Comparison of ENCODE assay signal across 19 cellular contexts in the genomic region with DNA sequence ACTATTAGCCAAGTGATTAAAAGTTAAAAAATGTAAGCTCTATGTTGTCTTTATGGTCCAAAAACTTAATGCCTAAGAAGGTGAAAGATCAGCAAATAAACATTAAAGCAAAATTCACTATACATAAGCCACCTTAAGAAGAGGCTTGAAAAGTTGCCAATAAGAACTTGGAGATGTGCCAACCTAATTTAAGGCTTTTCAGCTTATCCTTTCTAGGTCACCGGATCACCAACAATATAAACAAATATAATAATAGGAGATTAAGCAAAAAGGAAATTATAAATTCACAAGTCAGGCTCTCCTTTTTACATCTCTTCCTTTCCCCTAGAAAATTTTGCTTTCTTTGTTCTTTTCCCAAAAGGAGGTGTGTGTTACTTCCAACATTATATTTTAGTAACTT. TPM values are rescaled to one million over a fixed set of nuclear protein-coding genes. Genes with fewer than 3 reads are reported as not detected.
A peak's percentile ranks its signal among the peaks of the same experiment; 100 is the strongest.
DNase-seq lines count a peak whose midpoint lies in the region; ATAC-seq and TF ChIP-seq lines count a peak whose summit lies in the region.
"Had no signal": no experiment of that assay in that cellular context is flagged by ENCODE, and none has a peak within 500 bp of the region (broad histone marks: within the 10 kb centered on the region; RNA-seq: fewer than 3 reads in every experiment).

No MANE protein-coding gene starts in this region.

- DNase-seq in NCI-H1092 (lab: John Stamatoyannopoulos, UW) (peak; percentile 26), NCI-H1092 treated with DMSO at 0.1 percent for 48 hours (lab: John Stamatoyannopoulos, UW) (no peak), NCI-H524 treated with DMSO at 0.1 percent for 48 hours (lab: John Stamatoyannopoulos, UW) (peak; percentile 31), endodermal cell (no peak), pulmonary artery endothelial cell (ENCODE audit: low read depth, low spot score) (peak; percentile 13), omental fat pad (ENCODE audit: low spot score) (no peak)
- DNase-seq: activated CD8-positive, alpha-beta memory T cell treated with anti-CD3 and anti-CD28 coated beads, Interleukin-2, amount 50 U/mL, for 48 hours; HFFc6; Karpas-422; natural killer cell; NCI-H446 treated with DMSO at 0.1 percent for 48 hours; SIG-M5; stimulated activated CD4-positive, alpha-beta T cell treated with anti-CD3 and anti-CD28 coated beads, Interleukin-15, amount 100 ng/mL, for 24 hours; upper lobe of left lung had no signal

- WGBS in endodermal cell (ENCODE audit: insufficient coverage in 1 of 2, insufficient read length in 1 of 2), 2 experiments = no CpG with 5 or more reads among the region's 1 CpG

- no peak overlapping the region for H3K27ac ChIP-seq in endodermal cell (ENCODE audit: low read depth, low read length)
- H3K27ac ChIP-seq: gastroesophageal sphincter, upper lobe of left lung had no signal

- no peak overlapping the region for H3K4me3 Mint-ChIP-seq in endodermal cell
- H3K4me3 Mint-ChIP-seq: natural killer cell had no signal

- peaks cover 38% of the 10 kb centered on the region for H3K4me1 Mint-ChIP-seq in endodermal cell
- H3K4me1 Mint-ChIP-seq: natural killer cell had no signal

- H3K36me3 ChIP-seq in endodermal cell (ENCODE audit: control insufficient read depth, insufficient read depth, low read length) = no peaks in the 10 kb centered on the region
- H3K36me3 ChIP-seq: gastroesophageal sphincter, upper lobe of left lung, WERI-Rb-1 had no signal

- ATAC-seq in omental fat pad (ENCODE audit: low FRiP score) = no peak
- no peak for ATAC-seq in HG03159 (IDR thresholded peaks at IDR 0.05; ENCODE audit: unreplicated experiment)
- ATAC-seq in HG03175 (IDR thresholded peaks at IDR 0.05; ENCODE audit: unreplicated experiment) = no peak
- ATAC-seq: gastroesophageal sphincter, natural killer cell had no signal

- H3K36me3 Mint-ChIP-seq in endodermal cell (ENCODE audit: low read depth) = no peaks in the 10 kb centered on the region
- H3K36me3 Mint-ChIP-seq: natural killer cell had no signal

- TF ChIP-seq CTCF in endodermal cell (conservative IDR thresholded peaks at IDR 0.05) (no peak), omental fat pad (IDR thresholded peaks at IDR 0.05) (no peak)

- no peaks in the 10 kb centered on the region for H3K27me3 ChIP-seq in endodermal cell (ENCODE audit: control insufficient read depth, insufficient read depth, low read length, poor library complexity, severe bottlenecking)
- H3K27me3 ChIP-seq: gastroesophageal sphincter, upper lobe of left lung had no signal

- no peaks in the 10 kb centered on the region for H3K9me3 Mint-ChIP-seq in endodermal cell
- H3K9me3 Mint-ChIP-seq: HFFc6, natural killer cell had no signal

- H3K27ac Mint-ChIP-seq in endodermal cell = peak overlapping the region; percentile 91
- H3K27ac Mint-ChIP-seq: HFFc6, natural killer cell had no signal

- no peaks in the 10 kb centered on the region for H3K9me3 ChIP-seq in endodermal cell (ENCODE audit: control insufficient read depth, low read length)
- H3K9me3 ChIP-seq: gastroesophageal sphincter, upper lobe of left lung had no signal

- H3K27me3 Mint-ChIP-seq in endodermal cell (ENCODE audit: insufficient read depth) = no peaks in the 10 kb centered on the region

- no peak overlapping the region for H3K4me3 ChIP-seq in endodermal cell (ENCODE audit: low read length)
- H3K4me3 ChIP-seq: gastroesophageal sphincter, upper lobe of left lung had no signal

- no peak overlapping the region for H3K9ac ChIP-seq in endodermal cell (ENCODE audit: extremely low read depth, low read length, poor library complexity, severe bottlenecking)

- peaks cover 5% of the 10 kb centered on the region for H3K4me1 ChIP-seq in endodermal cell (ENCODE audit: control insufficient read depth, insufficient read depth, low read length)

RNA-seq across cellular contexts. Expression of a gene that starts 30.9 kb away (rescaled TPM):
- total RNA-seq in endodermal cell (1,000 to 10,000 TPM; 1,330 to 2,480 TPM), pulmonary artery endothelial cell (17.2 and 36.9 TPM in 2 replicates), omental fat pad (100 to 1,000 TPM in 3 of 4 donors, 10 to 100 TPM in 1; 72.5 to 156 (median 135) TPM)
- polyA plus RNA-seq in endodermal cell (2013, experiment 1 of 2) = 758 TPM
- 902 TPM for polyA plus RNA-seq in endodermal cell (2013, experiment 2 of 2)

RNA-seq across cellular contexts. Expression of a gene that starts 32.4 kb away (rescaled TPM):
- total RNA-seq in endodermal cell (10 to 100 TPM; 35.9 to 70.9 TPM), pulmonary artery endothelial cell (not detected in 2 replicates), omental fat pad (not detected)
- 0.50 TPM for polyA plus RNA-seq in endodermal cell (2013, experiment 1 of 2)
- polyA plus RNA-seq in endodermal cell (2013, experiment 2 of 2) = 0.54 TPM
- total RNA-seq: A172 had no signal

Comparison
In these comparisons a context has a peak if more than half of its experiments do, and no peak if none do; other contexts are left out.
1. DNase-seq: peak in NCI-H1092 (single experiment), NCI-H524 treated with DMSO at 0.1 percent for 48 hours (single experiment) and pulmonary artery endothelial cell (single experiment); none in NCI-H1092 treated with DMSO at 0.1 percent for 48 hours (single experiment), endodermal cell (single experiment) and omental fat pad (single experiment).
2. RNA of a gene that starts 30.9 kb away (total RNA-seq): 1,330 to 2,480 TPM in endodermal cell; 72.5 to 156 TPM in omental fat pad and 17.2 to 36.9 TPM in pulmonary artery endothelial cell; every median in the first group is over 4 times any median in the second.
3. RNA of a gene that starts 32.4 kb away (total RNA-seq): 35.9 to 70.9 TPM in endodermal cell; not detected in omental fat pad and not detected in pulmonary artery endothelial cell; every median in the first group is over 10 times any median in the second.